In genomic region chr9:92206490-92206889, GRCh38 we compare ENCODE assay signal across 14 cellular contexts.
DNase-seq lines count a peak whose midpoint lies in the region; ATAC-seq, FAIRE-seq and TF ChIP-seq lines count a peak whose summit lies in the region.
"Had no signal": no experiment of that assay in that cellular context is flagged by ENCODE, and none has a peak within 500 bp of the region (broad histone marks: within the 10 kb centered on the region; RNA-seq: fewer than 3 reads in every experiment).

No MANE protein-coding gene starts in this region.

- TF ChIP-seq RAD21 in HepG2 (CRISPR knock-in tag; IDR thresholded peaks at IDR 0.05), result no peak

- no peak for FAIRE-seq in HepG2 (lab: Jason Lieb, UNC)
- no peak for FAIRE-seq in RCC 7860 (lab: Jason Lieb, UNC)

- H4K20me1 ChIP-seq in HepG2 (ENCODE audit: insufficient read depth, low read length), result no peaks in the 10 kb centered on the region
- H4K20me1 ChIP-seq: BLaER1 had no signal

- ATAC-seq in HepG2 (peak; percentile 49), right lobe of liver (no peak), HG03521 (IDR thresholded peaks at IDR 0.05; ENCODE audit: unreplicated experiment) (no peak), HG02588 (IDR thresholded peaks at IDR 0.05; ENCODE audit: unreplicated experiment) (no peak)

- WGBS in HepG2 (ENCODE audit: low lambda C conversion rate), result 92% methylated on average over 1 of the region's 1 CpG
- WGBS in right lobe of liver (ENCODE audit: insufficient coverage, low coverage, low lambda C conversion rate, missing lambda C conversion rate), result 100% methylated on average over 1 of the region's 1 CpG

- H3K4me1 ChIP-seq in HepG2 (ENCODE audit: insufficient read depth, low read length), result no peaks in the 10 kb centered on the region
- H3K4me1 ChIP-seq in right lobe of liver, result no peaks in the 10 kb centered on the region
- H3K4me1 ChIP-seq: BLaER1, esophagus squamous epithelium had no signal

- H3K27ac ChIP-seq in HepG2 (ENCODE audit: extremely low read length, insufficient read depth, low read length) (no peak overlapping the region), right lobe of liver (no peak overlapping the region), WERI-Rb-1 (no peak overlapping the region)
- H3K27ac ChIP-seq: BLaER1, esophagus squamous epithelium had no signal

- BruUV-seq in HepG2 (replicated peaks; lab: Mats Ljungman, UMichigan), result no TSS peak

- TF ChIP-seq POLR2A in HepG2 (IDR thresholded peaks at IDR 0.05; ENCODE audit: insufficient read depth in 1 of 2, low read depth in 2 of 2, low read length in 2 of 2) (no peak), right lobe of liver (IDR thresholded peaks at IDR 0.05) (no peak)

- DNase-seq in HepG2 (ENCODE audit: low spot score) (no peak), right lobe of liver (no peak), RCC 7860 (ENCODE audit: low spot score) (peak; percentile 12), fibroblast of mammary gland (ENCODE audit: low read depth) (peak; percentile 48), NCI-H748 treated with DMSO at 0.1 percent for 48 hours (lab: John Stamatoyannopoulos, UW) (no peak), WERI-Rb-1 (no peak)
- DNase-seq: activated naive CD8-positive, alpha-beta T cell treated with anti-CD3 and anti-CD28 coated beads, Interleukin-2, amount 10 ng/mL, durations not matched to agents 7 days and 5 days; DMS79; esophagus squamous epithelium; NCI-H1092 treated with DMSO at 0.1 percent for 48 hours; stimulated activated CD4-positive, alpha-beta T cell treated with anti-CD3 and anti-CD28 coated beads, Interleukin-2, amount 100 ng/mL, for 48 hours had no signal

- H3K9ac ChIP-seq in HepG2 (ENCODE audit: insufficient read depth, low read depth, low read length), result no peak overlapping the region
- H3K9ac ChIP-seq: BLaER1 had no signal

- in situ Hi-C loops in HepG2 (cut with HindIII; ENCODE audit: extremely low pct_ligation_motif_present, low pct_unique_long_range_greater_than_20kb), result no loop called here

- CTCF ChIA-PET in HepG2 (lab: Yijun Ruan, JAX; ENCODE audit: low intra/inter-chr PET ratio, low total read pairs), result no interaction called here

- POLR2A ChIA-PET in HepG2 (lab: Yijun Ruan, JAX), result no interaction called here

- no peak for TF ChIP-seq EP300 in HepG2 (IDR thresholded peaks at IDR 0.05; ENCODE audit: low read depth in 2 of 2, low read length in 2 of 2)
- TF ChIP-seq EP300 in HepG2 (CRISPR knock-in tag; IDR thresholded peaks at IDR 0.05; ENCODE audit: borderline replicate concordance), result no peak

- no peak for TF ChIP-seq CTCF in HepG2 (CRISPR knock-in tag; IDR thresholded peaks at IDR 0.05)
- TF ChIP-seq CTCF in right lobe of liver (IDR thresholded peaks at IDR 0.05), result no peak
- no peak for TF ChIP-seq CTCF in fibroblast of mammary gland (conservative IDR thresholded peaks at IDR 0.05; ENCODE audit: control insufficient read depth, insufficient read depth, low read depth, low read length)
- TF ChIP-seq CTCF in WERI-Rb-1 (IDR thresholded peaks at IDR 0.05; ENCODE audit: low read depth, low read length), result no peak

- H3K9me3 ChIP-seq in HepG2 (ENCODE audit: low read length) (no peaks in the 10 kb centered on the region), right lobe of liver (no peaks in the 10 kb centered on the region), WERI-Rb-1 (ENCODE audit: severe bottlenecking) (no peaks in the 10 kb centered on the region)
- H3K9me3 ChIP-seq: BLaER1, esophagus squamous epithelium had no signal

- H3K79me2 ChIP-seq in HepG2 (ENCODE audit: insufficient read depth, low read length), result no peaks in the 10 kb centered on the region

- intact Hi-C loops in HepG2 (cut with micrococcal nuclease; ENCODE audit: unreplicated experiment) (no loop called here), right lobe of liver (cut with DNase I) (no loop called here)

- H3K4me2 ChIP-seq in HepG2 (ENCODE audit: low read depth, low read length), result no peak overlapping the region
- H3K4me2 ChIP-seq: BLaER1 had no signal

- H2AFZ ChIP-seq in HepG2 (ENCODE audit: low read length), result no peak overlapping the region

- no peaks in the 10 kb centered on the region for H3K27me3 ChIP-seq in HepG2 (ENCODE audit: control insufficient read depth in 1 of 2, insufficient read depth in 2 of 2, low read length in 2 of 2)
- H3K27me3 ChIP-seq in right lobe of liver, result no peaks in the 10 kb centered on the region
- H3K27me3 ChIP-seq in WERI-Rb-1 (ENCODE audit: insufficient read depth, low read depth, severe bottlenecking), result no peaks in the 10 kb centered on the region
- H3K27me3 ChIP-seq: BLaER1, esophagus squamous epithelium had no signal

- H3K36me3 ChIP-seq in HepG2 (replicated peaks in 1 of 2; ENCODE audit: control insufficient read depth in 1 of 2, insufficient read depth in 2 of 2, low read length in 2 of 2) (peaks cover 14 to 35% of the 10 kb centered on the region in 2 experiments), right lobe of liver (peaks cover 0 to 30% (median 19%) of the 10 kb centered on the region in 4 donors), WERI-Rb-1 (peaks cover 34% of the 10 kb centered on the region)

- H3K4me3 ChIP-seq in HepG2 (replicated peaks in 1 of 3; ENCODE audit: insufficient read depth in 1 of 3, low read depth in 2 of 3, low read length in 3 of 3) (no peak overlapping the region), right lobe of liver (no peak overlapping the region), fibroblast of mammary gland (ENCODE audit: control insufficient read depth, low read depth, low read length) (no peak overlapping the region), WERI-Rb-1 (ENCODE audit: low read depth, low read length) (no peak overlapping the region)
- H3K4me3 ChIP-seq: BLaER1, esophagus squamous epithelium had no signal

TF ChIP-seq in HepG2, 621 proteins besides CTCF, POLR2A, EP300 and RAD21:
- no peak for TF ChIP-seq ZNF292 (CRISPR knock-in tag; IDR thresholded peaks at IDR 0.05; ENCODE audit: borderline replicate concordance, low read depth)
- TF ChIP-seq REST (IDR thresholded peaks at IDR 0.05; ENCODE audit: borderline replicate concordance in 1 of 2, low read depth in 1 of 2, low read length in 2 of 2), result no peak
- peak; percentile 67 for TF ChIP-seq RBM22 (optimal IDR thresholded peaks at IDR 0.05; ENCODE audit: low read length)

Comparison
In these comparisons a context has a peak if more than half of its experiments do, and no peak if none do; other contexts are left out.
1. DNase-seq: peak in RCC 7860 (single experiment) and fibroblast of mammary gland (single experiment); none in HepG2 (single experiment), right lobe of liver (0 of 3), NCI-H748 treated with DMSO at 0.1 percent for 48 hours (single experiment) and WERI-Rb-1 (single experiment).